ENCODE assay signal across 18 cellular contexts in genomic region chr1:115224636-115225035, GRCh38.
"Had no signal": no experiment of that assay in that cellular context is flagged by ENCODE, and none has a peak within 500 bp of the region (broad histone marks: within the 10 kb centered on the region; RNA-seq: fewer than 3 reads in every experiment).

No MANE protein-coding gene starts in this region.

- DNase-seq: effector memory CD8-positive, alpha-beta T cell; foreskin melanocyte; head of caudate nucleus; hippocampal formation; kidney glomerular epithelial cell; naive thymus-derived CD4-positive, alpha-beta T cell; nephron progenitor cell; posterior cingulate gyrus; spleen; stimulated activated CD4-positive, alpha-beta T cell treated with anti-CD3 and anti-CD28 coated beads, Interleukin-15, amount 100 ng/mL, for 24 hours; stimulated activated CD4-positive, alpha-beta T cell treated with anti-CD3 and anti-CD28 coated beads, Interleukin-1b, Interleukin-23, amount 100 ng/mL, for 48 hours; stimulated activated CD4-positive, alpha-beta T cell treated with anti-CD3 and anti-CD28 coated beads, Interleukin-4, amount 100 ng/mL, for 4 hours; stimulated activated naive B cell treated with anti-CD40 and anti-IgM and Interleukin-4, amounts not matched to agents 10 μg/mL and 1 μg/mL and 100 μg/mL, for 72 hours; stimulated activated naive CD8-positive, alpha-beta T cell treated with anti-CD3 and anti-CD28 coated beads, Interleukin-15, amount 100 ng/mL, for 72 hours; testis; upper lobe of right lung had no signal

- H3K4me3 ChIP-seq: spleen, testis, tibial nerve, upper lobe of right lung had no signal

- H3K4me1 ChIP-seq: spleen, testis, upper lobe of right lung had no signal

- H3K27ac ChIP-seq: spleen, testis, tibial nerve, upper lobe of right lung had no signal

- H3K36me3 ChIP-seq: spleen, tibial nerve, upper lobe of right lung had no signal

- H3K27me3 ChIP-seq: spleen, testis, tibial nerve, upper lobe of right lung had no signal

- ATAC-seq: effector memory CD8-positive, alpha-beta T cell; naive thymus-derived CD4-positive, alpha-beta T cell; sciatic nerve; stimulated activated naive B cell treated with anti-CD40 and anti-IgM and Interleukin-4, amounts not matched to agents 10 μg/mL and 1 μg/mL and 100 μg/mL, for 72 hours; stimulated activated naive CD8-positive, alpha-beta T cell treated with anti-CD3 and anti-CD28 coated beads, Interleukin-15, amount 100 ng/mL, for 72 hours; upper lobe of right lung had no signal

- H3K9me3 ChIP-seq: spleen, testis, tibial nerve, upper lobe of right lung had no signal
